ENCODE assay signal across 8 cellular contexts in genomic region chr1:67766117-67766978, GRCh38.
DNase-seq lines count a peak whose midpoint lies in the region; ATAC-seq, FAIRE-seq and TF ChIP-seq lines count a peak whose summit lies in the region.

No MANE protein-coding gene starts in this region.

- TF ChIP-seq POLR2A in esophagus squamous epithelium (IDR thresholded peaks at IDR 0.05), result no peak

- peak; percentile 27 to 32 for ATAC-seq in naive B cell (ENCODE audit: low read depth in 2 of 2)

- peaks cover 14% of the 10 kb centered on the region for H3K4me1 Mint-ChIP-seq in activated CD4-positive, alpha-beta memory T cell treated with anti-CD3 and anti-CD28 coated beads for 36 hours (ENCODE audit: low read depth)
- H3K4me1 Mint-ChIP-seq in naive B cell, result peaks cover 0 to 7% (median 0%) of the 10 kb centered on the region in 3 donors

- no peaks in the 10 kb centered on the region for H3K36me3 Mint-ChIP-seq in activated CD4-positive, alpha-beta memory T cell treated with anti-CD3 and anti-CD28 coated beads for 36 hours
- no peaks in the 10 kb centered on the region for H3K36me3 Mint-ChIP-seq in naive B cell

- peak; percentile 84 for TF ChIP-seq CTCF in D721Med (IDR thresholded peaks at IDR 0.05; ENCODE audit: insufficient read depth, missing control alignments)
- TF ChIP-seq CTCF in esophagus squamous epithelium (IDR thresholded peaks at IDR 0.05), result peak; percentile 46 to 86 (median 79)
- TF ChIP-seq CTCF in tibial artery (IDR thresholded peaks at IDR 0.05), result peak; percentile 73 to 88

- POLR2A ChIA-PET in activated CD4-positive, alpha-beta memory T cell treated with anti-CD3 and anti-CD28 coated beads for 36 hours (lab: Charles Lee), result interaction anchor here (2.4 kb wide), 1 partner anchor 81 kb away, joined by 9 read pairs; the partner anchor contains the start of gene GADD45A

- no peaks in the 10 kb centered on the region for H3K27me3 ChIP-seq in esophagus squamous epithelium
- no peaks in the 10 kb centered on the region for H3K27me3 ChIP-seq in tibial artery

- peaks cover 40% of the 10 kb centered on the region for H3K27me3 Mint-ChIP-seq in activated CD4-positive, alpha-beta memory T cell treated with anti-CD3 and anti-CD28 coated beads for 36 hours
- H3K27me3 Mint-ChIP-seq in naive B cell, result peaks cover 43 to 76% (median 48%) of the 10 kb centered on the region in 3 donors

- H3K9me3 ChIP-seq in esophagus squamous epithelium, result no peaks in the 10 kb centered on the region
- H3K9me3 ChIP-seq in tibial artery, result no peaks in the 10 kb centered on the region

- no peak overlapping the region for H3K27ac Mint-ChIP-seq in activated CD4-positive, alpha-beta memory T cell treated with anti-CD3 and anti-CD28 coated beads for 36 hours
- H3K27ac Mint-ChIP-seq in naive B cell, result no peak overlapping the region

- H3K9me3 Mint-ChIP-seq in activated CD4-positive, alpha-beta memory T cell treated with anti-CD3 and anti-CD28 coated beads for 36 hours, result no peaks in the 10 kb centered on the region
- no peaks in the 10 kb centered on the region for H3K9me3 Mint-ChIP-seq in naive B cell

- DNase-seq in D721Med (ENCODE audit: insufficient read length, low spot score) (no peak), GOT3 (lab: John Stamatoyannopoulos, UW) (peak; percentile 18), NCI-H2196 treated with DMSO at 0.1 percent for 48 hours (lab: John Stamatoyannopoulos, UW; ENCODE audit: unreplicated experiment) (peak; percentile 37), esophagus squamous epithelium (lab: John Stamatoyannopoulos, UW) (no peak), naive B cell (peak; percentile 15), tibial artery (peak in 1 of 2 donors; percentile 51), SHP77 treated with DMSO at 0.1 percent for 48 hours (lab: John Stamatoyannopoulos, UW) (no peak)
- peak; percentile 54 for DNase-seq in activated CD4-positive, alpha-beta memory T cell treated with anti-CD3 and anti-CD28 coated beads for 36 hours

- peaks cover 0 to 22% (median 0%) of the 10 kb centered on the region in 3 donors for H3K36me3 ChIP-seq in esophagus squamous epithelium
- peaks cover 0 to 4% (median 0%) of the 10 kb centered on the region in 3 donors for H3K36me3 ChIP-seq in tibial artery

- peak overlapping the region; percentile 11 for H3K4me3 Mint-ChIP-seq in activated CD4-positive, alpha-beta memory T cell treated with anti-CD3 and anti-CD28 coated beads for 36 hours
- H3K4me3 Mint-ChIP-seq in naive B cell, result peak overlapping the region in 6 of 8 donors; percentile 4 to 82 (median 54)

- WGBS in esophagus squamous epithelium, 2 donors, result 23 to 24% methylated on average over 16 to 17 of the region's 17 CpGs

- FAIRE-seq in D721Med (lab: Jason Lieb, UNC), result no peak

- H3K4me1 ChIP-seq in esophagus squamous epithelium (peaks cover 0 to 32% (median 7%) of the 10 kb centered on the region in 3 donors), tibial artery (peaks cover 0 to 54% (median 29%) of the 10 kb centered on the region in 4 donors)

- H3K27ac ChIP-seq in esophagus squamous epithelium, result peak overlapping the region in 3 of 4 donors; percentile 37 to 66 (median 62)
- H3K27ac ChIP-seq in tibial artery, result peak overlapping the region; percentile 44 to 53

- intact Hi-C loops in activated CD4-positive, alpha-beta memory T cell treated with anti-CD3 and anti-CD28 coated beads for 36 hours (cut with micrococcal nuclease), result loop anchor here (2.0 to 5.0 kb wide), 3 partner anchors 61 to 350 kb away; no protein-coding TSS in a partner anchor
- intact Hi-C loops in esophagus squamous epithelium (cut with DNase I) (loop anchor here (10.0 kb wide), 1 partner anchor 348 kb away; no protein-coding TSS in a partner anchor), tibial artery (cut with DNase I; ENCODE audit: low total_unique reads) (loop anchor here (10.0 kb wide), 1 partner anchor 578 kb away; no protein-coding TSS in a partner anchor)

- peak overlapping the region in 2 of 4 donors; percentile 17 to 51 for H3K4me3 ChIP-seq in esophagus squamous epithelium
- H3K4me3 ChIP-seq in tibial artery, result peak overlapping the region; percentile 16 to 37

- CTCF ChIA-PET in activated CD4-positive, alpha-beta memory T cell treated with anti-CD3 and anti-CD28 coated beads for 36 hours (lab: Charles Lee), result interaction anchor here (0.6 to 5.0 kb wide), 41 partner anchors 8 to 676 kb away, joined by 3 to 44 read pairs (median 5); partner anchors contain the start of gene GADD45A

Comparison
In these comparisons a context has a peak if more than half of its experiments do, and no peak if none do; other contexts are left out.
1. DNase-seq: peak in GOT3 (single experiment), NCI-H2196 treated with DMSO at 0.1 percent for 48 hours (single experiment), activated CD4-positive, alpha-beta memory T cell treated with anti-CD3 and anti-CD28 coated beads for 36 hours (single experiment) and naive B cell (single experiment); none in D721Med (single experiment), esophagus squamous epithelium (single experiment) and SHP77 treated with DMSO at 0.1 percent for 48 hours (single experiment).
2. Peak in every context shown above with its lines, with median percentiles within 50 percentile points of each other: CTCF ChIP-seq.